ENCODE assay signal across 18 cellular contexts in genomic region chr1:163162281-163162937, GRCh38. TPM values are rescaled to one million over a fixed set of nuclear protein-coding genes. Genes with fewer than 3 reads are reported as not detected.
DNase-seq lines count a peak whose midpoint lies in the region; TF ChIP-seq lines count a peak whose summit lies in the region.
"Had no signal": no experiment of that assay in that cellular context is flagged by ENCODE, and none has a peak within 500 bp of the region (broad histone marks: within the 10 kb centered on the region; RNA-seq: fewer than 3 reads in every experiment).

No MANE protein-coding gene starts in this region.

- H3K27me3 Mint-ChIP-seq in activated CD4-positive, alpha-beta T cell treated with anti-CD3 and anti-CD28 coated beads, Interleukin-2, amount 10 ng/mL, durations not matched to agents 7 days and 5 days, result no peaks in the 10 kb centered on the region
- H3K27me3 Mint-ChIP-seq: activated naive CD4-positive, alpha-beta T cell treated with anti-CD3 and anti-CD28 coated beads, Interleukin-2, amount 10 ng/mL, durations not matched to agents 7 days and 5 days; naive B cell had no signal

- no peak for TF ChIP-seq POLR2A in sigmoid colon (IDR thresholded peaks at IDR 0.05)

- intact Hi-C loops in sigmoid colon (cut with DNase I), result no loop called here

- TF ChIP-seq CTCF in sigmoid colon (IDR thresholded peaks at IDR 0.05) (no peak), MM.1S (IDR thresholded peaks at IDR 0.05; ENCODE audit: low read length) (no peak)

- H3K36me3 ChIP-seq in GM23248 (ENCODE audit: low read depth), result no peaks in the 10 kb centered on the region
- no peaks in the 10 kb centered on the region for H3K36me3 ChIP-seq in sigmoid colon
- H3K36me3 ChIP-seq in MM.1S (replicated peaks; ENCODE audit: insufficient read depth, low read length), result no peaks in the 10 kb centered on the region
- H3K36me3 ChIP-seq: breast epithelium, Peyer's patch had no signal

- POLR2A ChIA-PET in activated CD4-positive, alpha-beta T cell treated with anti-CD3 and anti-CD28 coated beads, Interleukin-2, amount 10 ng/mL, durations not matched to agents 7 days and 5 days (lab: Charles Lee), result no interaction called here

- H3K79me2 ChIP-seq in GM23248 (ENCODE audit: insufficient read depth) (no peaks in the 10 kb centered on the region), MM.1S (ENCODE audit: low read length) (no peaks in the 10 kb centered on the region)

- H3K36me3 Mint-ChIP-seq in activated CD4-positive, alpha-beta T cell treated with anti-CD3 and anti-CD28 coated beads, Interleukin-2, amount 10 ng/mL, durations not matched to agents 7 days and 5 days (ENCODE audit: low read depth), result no peaks in the 10 kb centered on the region
- H3K36me3 Mint-ChIP-seq: activated naive CD4-positive, alpha-beta T cell treated with anti-CD3 and anti-CD28 coated beads, Interleukin-2, amount 10 ng/mL, durations not matched to agents 7 days and 5 days had no signal

- CTCF ChIA-PET in activated CD4-positive, alpha-beta T cell treated with anti-CD3 and anti-CD28 coated beads, Interleukin-2, amount 10 ng/mL, durations not matched to agents 7 days and 5 days (lab: Charles Lee), result no interaction called here

- no peak overlapping the region for H3K4me2 ChIP-seq in GM23248 (ENCODE audit: unreplicated experiment)
- no peak overlapping the region for H3K4me2 ChIP-seq in MM.1S (ENCODE audit: low read depth, low read length)

- peaks cover 31% of the 10 kb centered on the region for H3K4me1 ChIP-seq in GM23248 (ENCODE audit: insufficient read depth)
- H3K4me1 ChIP-seq in sigmoid colon, result peaks cover 0 to 49% (median 34%) of the 10 kb centered on the region in 4 donors
- no peaks in the 10 kb centered on the region for H3K4me1 ChIP-seq in MM.1S (ENCODE audit: low read length)
- H3K4me1 ChIP-seq: breast epithelium, Peyer's patch had no signal

- H4K20me1 ChIP-seq in GM23248 (ENCODE audit: insufficient read depth) (no peaks in the 10 kb centered on the region), MM.1S (ENCODE audit: insufficient read depth, low read length) (no peaks in the 10 kb centered on the region)

- no peaks in the 10 kb centered on the region for H3K4me1 Mint-ChIP-seq in activated CD4-positive, alpha-beta T cell treated with anti-CD3 and anti-CD28 coated beads, Interleukin-2, amount 10 ng/mL, durations not matched to agents 7 days and 5 days
- H3K4me1 Mint-ChIP-seq: activated naive CD4-positive, alpha-beta T cell treated with anti-CD3 and anti-CD28 coated beads, Interleukin-2, amount 10 ng/mL, durations not matched to agents 7 days and 5 days; CD4-positive, CD25-positive, alpha-beta regulatory T cell; naive B cell had no signal

- H3K27ac ChIP-seq in GM23248 (no peak overlapping the region), sigmoid colon (peak overlapping the region; percentile 14 to 47 (median 38)), MM.1S (ENCODE audit: low read length) (no peak overlapping the region)
- H3K27ac ChIP-seq: breast epithelium, Peyer's patch had no signal

- H3K9me3 ChIP-seq in GM23248 (ENCODE audit: low read depth), result no peaks in the 10 kb centered on the region
- no peaks in the 10 kb centered on the region for H3K9me3 ChIP-seq in sigmoid colon
- H3K9me3 ChIP-seq in MM.1S (replicated peaks; ENCODE audit: insufficient read depth, low read length), result no peaks in the 10 kb centered on the region
- H3K9me3 ChIP-seq: breast epithelium, heart left ventricle, Peyer's patch had no signal

- no peak overlapping the region for H3K27ac Mint-ChIP-seq in activated CD4-positive, alpha-beta T cell treated with anti-CD3 and anti-CD28 coated beads, Interleukin-2, amount 10 ng/mL, durations not matched to agents 7 days and 5 days
- H3K27ac Mint-ChIP-seq: activated naive CD4-positive, alpha-beta T cell treated with anti-CD3 and anti-CD28 coated beads, Interleukin-2, amount 10 ng/mL, durations not matched to agents 7 days and 5 days; CD4-positive, CD25-positive, alpha-beta regulatory T cell; naive B cell had no signal

- H3K4me3 ChIP-seq in GM23248 (no peak overlapping the region), sigmoid colon (no peak overlapping the region), MM.1S (ENCODE audit: low read length) (no peak overlapping the region)
- H3K4me3 ChIP-seq: breast epithelium, heart left ventricle, Peyer's patch had no signal

- no peaks in the 10 kb centered on the region for H3K27me3 ChIP-seq in GM23248 (replicated peaks; ENCODE audit: insufficient read depth)
- no peaks in the 10 kb centered on the region for H3K27me3 ChIP-seq in sigmoid colon
- no peaks in the 10 kb centered on the region for H3K27me3 ChIP-seq in MM.1S (replicated peaks; ENCODE audit: insufficient read depth, low read length)
- H3K27me3 ChIP-seq: breast epithelium, heart left ventricle, Peyer's patch had no signal

- no peak for TF ChIP-seq EP300 in sigmoid colon (IDR thresholded peaks at IDR 0.05)

- H3F3A ChIP-seq in GM23248 (ENCODE audit: insufficient read depth) (peaks cover 31% of the 10 kb centered on the region), MM.1S (ENCODE audit: insufficient read depth, low read length) (no peaks in the 10 kb centered on the region)

- no peaks in the 10 kb centered on the region for H3K9me2 ChIP-seq in GM23248 (ENCODE audit: insufficient read depth)
- H3K9me2 ChIP-seq in MM.1S (replicated peaks; ENCODE audit: insufficient read depth, low read length), result no peaks in the 10 kb centered on the region

- H2AFZ ChIP-seq in GM23248 (no peak overlapping the region), MM.1S (ENCODE audit: low read length) (no peak overlapping the region)

- H3K9me3 Mint-ChIP-seq in activated CD4-positive, alpha-beta T cell treated with anti-CD3 and anti-CD28 coated beads, Interleukin-2, amount 10 ng/mL, durations not matched to agents 7 days and 5 days, result no peaks in the 10 kb centered on the region

- H3K9ac ChIP-seq in GM23248 (no peak overlapping the region), MM.1S (ENCODE audit: low read length) (no peak overlapping the region)

- WGBS in GM23248 (ENCODE audit: low coverage in 1 of 2, low lambda C conversion rate in 2 of 2, missing lambda C conversion rate in 2 of 2), 2 experiments, result 76% methylated on average over 6 of the region's 6 CpGs
- WGBS in sigmoid colon, 2 donors, result 87% methylated on average over 6 of the region's 6 CpGs

- DNase-seq in GM23248, result peak; percentile 16
- peak; percentile 69 for DNase-seq in RPMI7951 (ENCODE audit: low read depth)
- DNase-seq in fibroblast of gingiva (ENCODE audit: low read depth), result peak; percentile 64
- no peak for DNase-seq in sigmoid colon
- no peak for DNase-seq in activated CD4-positive, alpha-beta T cell treated with anti-CD3 and anti-CD28 coated beads, Interleukin-2, amount 10 ng/mL, durations not matched to agents 7 days and 5 days
- no peak for DNase-seq in MM.1S
- DNase-seq in SHP77 treated with DMSO at 0.1 percent for 48 hours (lab: John Stamatoyannopoulos, UW), result no peak
- DNase-seq: activated CD4-positive, alpha-beta T cell treated with anti-CD3 and anti-CD28 coated beads, Interleukin-2, amount 50 U/mL, for 48 hours; activated naive CD4-positive, alpha-beta T cell treated with anti-CD3 and anti-CD28 coated beads, Interleukin-2, amount 10 ng/mL, durations not matched to agents 7 days and 5 days; activated T-cell treated with anti-CD3 and anti-CD28 coated beads, Interleukin-2, amount 50 U/mL, for 1 hour; CD4-positive, CD25-positive, alpha-beta regulatory T cell; DMS53; heart left ventricle; naive B cell; NCI-H1417 treated with DMSO at 0.1 percent for 48 hours; Peyer's patch; stimulated activated CD8-positive, alpha-beta memory T cell treated with anti-CD3 and anti-CD28 coated beads, Interleukin-4, amount 100 ng/mL, for 48 hours had no signal

- H3K4me3 Mint-ChIP-seq in activated CD4-positive, alpha-beta T cell treated with anti-CD3 and anti-CD28 coated beads, Interleukin-2, amount 10 ng/mL, durations not matched to agents 7 days and 5 days, result no peak overlapping the region
- H3K4me3 Mint-ChIP-seq: activated naive CD4-positive, alpha-beta T cell treated with anti-CD3 and anti-CD28 coated beads, Interleukin-2, amount 10 ng/mL, durations not matched to agents 7 days and 5 days; CD4-positive, CD25-positive, alpha-beta regulatory T cell; naive B cell had no signal

- in situ Hi-C loops in GM23248 (cut with MboI), result no loop called here

RNA-seq across cellular contexts. Expression of gene RGS5, which starts 40.3 kb away (rescaled TPM):
- total RNA-seq in GM23248 (2014; rRNA removed; shearing (Covaris generic)), result 2.7 and 6.8 TPM in 2 replicates
- polyA plus RNA-seq in GM23248 (2016; fragmentation: Nextera tagmentation; extraction: Ambion mirVana), result 0.89 and 1.7 TPM in 2 replicates
- total RNA-seq in RPMI7951 (2014; rRNA removed; shearing (Covaris generic)), result 2.4 and 3.9 TPM in 2 replicates
- 100 to 1,000 TPM; 155 to 285 (median 187) TPM for total RNA-seq in sigmoid colon
- polyA plus RNA-seq in sigmoid colon, result 10 to 100 TPM in 1 of 3 donors, 1 to 10 TPM in 2; 2.8 to 26.0 (median 7.2) TPM
- 1 to 10 TPM; 2.2 to 2.5 TPM for total RNA-seq in activated CD4-positive, alpha-beta T cell treated with anti-CD3 and anti-CD28 coated beads, Interleukin-2, amount 10 ng/mL, durations not matched to agents 7 days and 5 days

Comparison
In these comparisons a context has a peak if more than half of its experiments do, and no peak if none do; other contexts are left out.
1. DNase-seq: peak in GM23248 (single experiment), RPMI7951 (single experiment) and fibroblast of gingiva (single experiment); none in sigmoid colon (single experiment), activated CD4-positive, alpha-beta T cell treated with anti-CD3 and anti-CD28 coated beads, Interleukin-2, amount 10 ng/mL, durations not matched to agents 7 days and 5 days (single experiment), MM.1S (single experiment) and SHP77 treated with DMSO at 0.1 percent for 48 hours (single experiment).
2. H3K27ac ChIP-seq: peak in sigmoid colon (4 of 4); none in GM23248 (single experiment) and MM.1S (single experiment).
3. RNA of gene RGS5, which starts 40.3 kb away (total RNA-seq): 155 to 285 TPM in sigmoid colon; 2.7 to 6.8 TPM in GM23248, 2.2 to 2.5 TPM in activated CD4-positive, alpha-beta T cell treated with anti-CD3 and anti-CD28 coated beads, Interleukin-2, amount 10 ng/mL, durations not matched to agents 7 days and 5 days and 2.4 to 3.9 TPM in RPMI7951; every median in the first group is over 10 times any median in the second.